In the genomic region with DNA sequence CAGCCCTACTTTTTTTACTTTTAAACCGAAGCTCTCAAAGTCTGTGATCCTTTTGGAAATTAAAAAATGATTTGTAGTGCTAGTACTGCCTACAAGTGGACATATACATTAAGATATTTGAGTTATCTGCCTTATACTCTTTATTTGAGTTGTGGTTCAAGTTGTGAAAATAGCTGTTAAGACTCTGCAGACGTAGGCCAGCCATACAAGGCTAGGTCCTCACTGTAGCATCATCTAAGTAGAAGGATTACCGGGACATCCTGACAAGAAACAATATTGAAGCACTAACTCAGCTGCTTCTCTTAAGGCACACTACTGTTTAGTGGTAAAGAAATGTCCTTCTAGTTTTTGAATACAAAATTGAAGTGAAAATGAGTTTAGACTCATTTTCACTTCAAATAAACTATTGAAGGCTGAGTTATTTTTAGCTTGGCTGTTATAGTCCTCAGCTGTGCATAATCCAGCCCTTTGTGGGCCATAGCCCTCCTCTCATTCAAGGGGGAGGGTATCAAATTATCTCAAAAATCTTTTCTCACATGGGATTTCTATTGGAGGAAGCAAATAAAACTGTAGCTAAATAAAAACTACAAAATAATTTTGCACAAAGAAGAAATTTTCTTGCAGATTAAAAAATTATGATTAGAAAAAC, we compare ENCODE assay signal across 18 cellular contexts.
DNase-seq lines count a peak whose midpoint lies in the region; ATAC-seq and TF ChIP-seq lines count a peak whose summit lies in the region.
"Had no signal": no experiment of that assay in that cellular context is flagged by ENCODE, and none has a peak within 500 bp of the region (broad histone marks: within the 10 kb centered on the region; RNA-seq: fewer than 3 reads in every experiment).

No MANE protein-coding gene starts in this region.

- H3K27me3 ChIP-seq in Karpas-422 (ENCODE audit: low read length) (no peaks in the 10 kb centered on the region), mammary epithelial cell (ENCODE audit: insufficient read depth, low read length) (no peaks in the 10 kb centered on the region), mesenchymal stem cell (ENCODE audit: control insufficient read depth in 1 of 2, insufficient read depth in 1 of 2, low read length in 2 of 2) (no peaks in the 10 kb centered on the region), lower lobe of right lung (ENCODE audit: low read depth) (no peaks in the 10 kb centered on the region)

- H2AK5ac ChIP-seq in mesenchymal stem cell (ENCODE audit: low read length, severe bottlenecking), result peak overlapping the region; percentile 67

- no peaks in the 10 kb centered on the region for H3K79me1 ChIP-seq in mesenchymal stem cell (replicated peaks; ENCODE audit: low read length, poor library complexity, severe bottlenecking)

- H3K36me3 ChIP-seq in Karpas-422 (ENCODE audit: insufficient read depth, low read length) (no peaks in the 10 kb centered on the region), mammary epithelial cell (ENCODE audit: insufficient read depth, low read length) (no peaks in the 10 kb centered on the region), mesenchymal stem cell (ENCODE audit: control insufficient read depth in 1 of 2, insufficient read depth in 2 of 2, low read depth in 1 of 2, low read length in 2 of 2) (no peaks in the 10 kb centered on the region), lower lobe of right lung (peaks cover 3% of the 10 kb centered on the region)

- no peak overlapping the region for H2BK120ac ChIP-seq in mesenchymal stem cell (ENCODE audit: low read depth, low read length)

- BruUV-seq in mammary epithelial cell (replicated peaks; lab: Mats Ljungman, UMichigan), result no TSS peak

- H4K8ac ChIP-seq in mesenchymal stem cell (ENCODE audit: low read length), result no peak overlapping the region

- in situ Hi-C loops in mammary epithelial cell (cut with MboI; ENCODE audit: low sequenced_read_pairs in 2 of 2), result no loop called here

- no peaks in the 10 kb centered on the region for H3K9me3 ChIP-seq in Karpas-422 (ENCODE audit: low read length)
- no peaks in the 10 kb centered on the region for H3K9me3 ChIP-seq in mammary epithelial cell (replicated peaks; ENCODE audit: insufficient read depth, low read length)
- H3K9me3 ChIP-seq in mesenchymal stem cell (ENCODE audit: control insufficient read depth, low read length), result no peaks in the 10 kb centered on the region
- no peaks in the 10 kb centered on the region for H3K9me3 ChIP-seq in lower lobe of right lung
- H3K9me3 ChIP-seq: Caco-2 had no signal

- peak overlapping the region; percentile 4 for H3K4me2 ChIP-seq in Karpas-422 (ENCODE audit: low read depth, low read length, poor library complexity, severe bottlenecking)
- H3K4me2 ChIP-seq in mammary epithelial cell (ENCODE audit: insufficient read depth, low read depth, low read length), result no peak overlapping the region
- H3K4me2 ChIP-seq in mesenchymal stem cell (ENCODE audit: low read length, poor library complexity, severe bottlenecking), result no peak overlapping the region
- H3K4me2 ChIP-seq: GM23338 had no signal

- H3K27ac ChIP-seq in Karpas-422 (ENCODE audit: low read length) (peak overlapping the region; percentile 23), mammary epithelial cell (ENCODE audit: insufficient read depth, low read depth, low read length) (peak overlapping the region; percentile 70), mesenchymal stem cell (ENCODE audit: low read length, poor library complexity, severe bottlenecking) (no peak overlapping the region), substantia nigra (ENCODE audit: low read depth, low read length, poor library complexity, severe bottlenecking) (peak overlapping the region; percentile 56), lower lobe of right lung (no peak overlapping the region)

- H3K9ac ChIP-seq in Karpas-422 (ENCODE audit: low read length), result no peak overlapping the region
- H3K9ac ChIP-seq in mammary epithelial cell (ENCODE audit: insufficient read depth, low read length), result no peak overlapping the region
- H3K9ac ChIP-seq in mesenchymal stem cell (ENCODE audit: low read length), result no peak overlapping the region

- no peaks in the 10 kb centered on the region for H3K79me2 ChIP-seq in Karpas-422 (ENCODE audit: low read length)
- no peaks in the 10 kb centered on the region for H3K79me2 ChIP-seq in mammary epithelial cell (ENCODE audit: insufficient read depth, low read length)

- no peak overlapping the region for H2BK5ac ChIP-seq in mesenchymal stem cell (ENCODE audit: low read depth, low read length, poor library complexity, severe bottlenecking)

- DNase-seq in Karpas-422 (no peak), mammary epithelial cell (no peak), mesenchymal stem cell (no peak), substantia nigra (lab: John Stamatoyannopoulos, UW) (no peak), lower lobe of right lung (no peak), cerebellar nuclear complex (lab: John Stamatoyannopoulos, UW) (no peak), DMS53 treated with DMSO at 0.1 percent for 48 hours (lab: John Stamatoyannopoulos, UW; ENCODE audit: unreplicated experiment) (no peak)
- DNase-seq: activated CD4-positive, alpha-beta T cell treated with anti-CD3 and anti-CD28 coated beads, Interleukin-2, amount 10 ng/mL, durations not matched to agents 7 days and 5 days; activated naive CD8-positive, alpha-beta T cell treated with anti-CD3 and anti-CD28 coated beads for 36 hours; activated T-cell treated with anti-CD3 and anti-CD28 coated beads, Interleukin-2, amount 50 U/mL, for 4 hours; Caco-2; NCI-H187; NCI-H510A; OCI-M1 had no signal

- TF ChIP-seq CTCF in mammary epithelial cell (conservative IDR thresholded peaks at IDR 0.05 in 1 of 2, IDR thresholded peaks at IDR 0.05 in 1 of 2; ENCODE audit: extremely low read depth in 1 of 2, insufficient read depth in 1 of 2, low read depth in 1 of 2, low read length in 2 of 2) (no peak), lower lobe of right lung (IDR thresholded peaks at IDR 0.05) (no peak)

- intact Hi-C loops in mammary epithelial cell (cut with micrococcal nuclease), result no loop called here
- intact Hi-C loops in lower lobe of right lung (cut with DNase I), result no loop called here

- no peaks in the 10 kb centered on the region for H4K20me1 ChIP-seq in Karpas-422 (ENCODE audit: insufficient read depth, low read depth, low read length)
- H4K20me1 ChIP-seq in mammary epithelial cell (ENCODE audit: insufficient read depth, low read length), result no peaks in the 10 kb centered on the region

- H3K4me3 ChIP-seq in Karpas-422 (ENCODE audit: low read length) (no peak overlapping the region), mammary epithelial cell (replicated peaks in 1 of 3; ENCODE audit: insufficient read depth in 1 of 3, low read depth in 2 of 3, low read length in 3 of 3) (no peak overlapping the region), mesenchymal stem cell (ENCODE audit: insufficient read depth in 1 of 2, low read depth in 1 of 2, low read length in 2 of 2) (no peak overlapping the region), lower lobe of right lung (no peak overlapping the region)
- H3K4me3 ChIP-seq: GM12878, GM23338 had no signal

- dilution Hi-C loops in mammary epithelial cell (cut with HindIII; ENCODE audit: low sequenced_read_pairs), result no loop called here

- WGBS in mammary epithelial cell (ENCODE audit: low coverage, missing lambda C conversion rate), result 97% methylated on average over 3 of the region's 3 CpGs
- WGBS in mesenchymal stem cell, result 88% methylated on average over 2 of the region's 3 CpGs

- no peak overlapping the region for H3K18ac ChIP-seq in mesenchymal stem cell (ENCODE audit: low read depth in 1 of 2, low read length in 2 of 2)

- peaks cover 11% of the 10 kb centered on the region for H3K4me1 ChIP-seq in Karpas-422 (ENCODE audit: low read length)
- peaks cover 17% of the 10 kb centered on the region for H3K4me1 ChIP-seq in mammary epithelial cell (ENCODE audit: insufficient read depth, low read length)
- H3K4me1 ChIP-seq in mesenchymal stem cell (ENCODE audit: control insufficient read depth, insufficient read depth, low read depth, low read length), result peaks cover 13% of the 10 kb centered on the region
- H3K4me1 ChIP-seq in lower lobe of right lung, result peaks cover 4% of the 10 kb centered on the region

- H3K9me2 ChIP-seq in Karpas-422 (replicated peaks; ENCODE audit: insufficient read depth, low read length), result no peaks in the 10 kb centered on the region

- no peak overlapping the region for H2BK15ac ChIP-seq in mesenchymal stem cell (ENCODE audit: low read depth, poor library complexity, severe bottlenecking)

- H4K91ac ChIP-seq in mesenchymal stem cell (ENCODE audit: low read length), result no peak overlapping the region

- CTCF ChIA-PET in mammary epithelial cell (lab: Charles Lee; ENCODE audit: low non-redundant PET), result no interaction called here

- no peak overlapping the region for H3K23ac ChIP-seq in mesenchymal stem cell (ENCODE audit: low read length in 2 of 2)

- no peak overlapping the region for H3K14ac ChIP-seq in mesenchymal stem cell (ENCODE audit: low read length in 2 of 2)

- ATAC-seq in HG02588 (IDR thresholded peaks at IDR 0.05; ENCODE audit: unreplicated experiment), result no peak
- ATAC-seq in lower lobe of right lung, result no peak
- ATAC-seq: activated T-cell treated with anti-CD3 and anti-CD28 coated beads, Interleukin-2, amount 50 U/mL, for 4 hours; GM12878; GM23338; SK-N-SH treated with all-trans-retinoic acid at 6 μM for 48 hours had no signal

- H2AFZ ChIP-seq in Karpas-422 (ENCODE audit: low read length) (no peak overlapping the region), mammary epithelial cell (ENCODE audit: low read depth, low read length) (no peak overlapping the region), mesenchymal stem cell (ENCODE audit: low read depth, low read length) (no peak overlapping the region)
- H2AFZ ChIP-seq: GM23338 had no signal

- H3K4ac ChIP-seq in mesenchymal stem cell (ENCODE audit: low read depth in 1 of 2, low read length in 2 of 2), result peak overlapping the region in 1 of 2 experiments; percentile 17

- H2BK12ac ChIP-seq in mesenchymal stem cell (ENCODE audit: low read length in 2 of 2), result no peak overlapping the region

Comparison
In these comparisons a context has a peak if more than half of its experiments do, and no peak if none do; other contexts are left out.
1. H3K27ac ChIP-seq: peak in Karpas-422 (single experiment), mammary epithelial cell (single experiment) and substantia nigra (single experiment); none in mesenchymal stem cell (single experiment) and lower lobe of right lung (single experiment).